Comparison of ENCODE assay signal across 1 cellular context in genomic region chr1:26153966-26154572, GRCh38.
TF ChIP-seq lines count a peak whose summit lies in the region.

No MANE protein-coding gene starts in this region.

TF ChIP-seq in GM23338, 12 proteins besides CTCF, POLR2A, EP300 and RAD21 (continued from another document):
- TF ChIP-seq ZNF114 (CRISPR knock-in tag; IDR thresholded peaks at IDR 0.05) = no peak
- no peak for TF ChIP-seq CREB1 (CRISPR knock-in tag; IDR thresholded peaks at IDR 0.05; ENCODE audit: low read depth)
- no peak for TF ChIP-seq EZH2 (IDR thresholded peaks at IDR 0.05; ENCODE audit: low read depth, unreplicated experiment)
- TF ChIP-seq STAT1 (IDR thresholded peaks at IDR 0.05; ENCODE audit: unreplicated experiment) = no peak
- no peak for TF ChIP-seq POLR2AphosphoS5 (IDR thresholded peaks at IDR 0.05; ENCODE audit: low read depth)
- no peak for TF ChIP-seq ZNF331 (CRISPR knock-in tag; IDR thresholded peaks at IDR 0.05; ENCODE audit: low read depth)
- no peak for TF ChIP-seq ETS1 (IDR thresholded peaks at IDR 0.05)
- TF ChIP-seq JUNB (IDR thresholded peaks at IDR 0.05; ENCODE audit: unreplicated experiment) = no peak
- TF ChIP-seq ZNF462 (CRISPR knock-in tag; IDR thresholded peaks at IDR 0.05) = no peak
- TF ChIP-seq EZH2phosphoT487 (IDR thresholded peaks at IDR 0.05; ENCODE audit: unreplicated experiment) = no peak
TF ChIP-seq in GM23338: peak in this region for 0.
